1 cellular context compared by ENCODE assay signal in the genomic region with DNA sequence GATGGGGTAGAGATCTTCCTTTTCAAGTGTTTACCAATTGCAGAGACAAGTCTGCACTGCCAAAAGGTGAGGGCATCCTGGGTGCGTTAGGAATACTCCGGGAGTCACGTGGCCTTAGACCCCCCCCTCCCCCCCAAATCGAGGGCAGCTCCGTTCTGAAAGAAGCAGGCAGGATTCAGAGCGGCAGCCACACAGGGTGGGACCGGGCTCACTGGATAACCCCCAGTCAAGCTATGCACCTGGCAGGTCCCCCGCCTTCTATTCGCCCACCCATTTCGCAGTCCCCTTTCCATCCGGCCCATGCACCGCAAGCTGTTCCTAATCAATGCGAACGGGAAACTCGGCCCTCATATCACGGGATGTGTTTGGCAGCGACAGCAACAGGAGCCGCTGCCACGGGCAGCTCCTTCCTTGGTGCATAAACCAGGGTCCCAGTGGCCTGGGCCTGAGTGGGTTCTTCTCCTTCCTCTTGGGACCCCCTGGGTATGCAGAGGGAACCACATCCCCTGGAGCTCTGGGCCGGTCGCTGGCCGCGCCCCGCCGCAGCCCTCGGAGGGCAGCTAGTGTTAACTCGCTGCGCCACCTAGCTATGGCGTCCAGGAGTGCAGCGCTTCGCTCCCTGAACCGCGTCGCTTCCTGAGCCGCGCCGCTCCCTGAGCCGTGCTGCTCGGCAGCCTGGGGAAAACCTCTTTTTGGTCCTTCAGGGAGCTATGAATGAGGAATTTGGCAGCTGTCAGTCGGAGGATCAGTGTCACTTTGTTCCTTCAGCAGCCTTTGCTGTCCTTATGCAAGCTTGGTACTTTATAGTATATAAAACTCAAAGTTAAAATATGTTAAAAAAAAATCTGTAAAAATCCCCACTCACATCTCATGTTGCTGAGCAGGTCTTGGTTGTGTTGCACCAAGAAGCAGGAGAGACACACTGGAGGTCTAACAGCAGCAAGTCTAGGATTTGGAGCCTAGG.
TF ChIP-seq lines count a peak whose summit lies in the region.

No MANE protein-coding gene starts in this region.

TF ChIP-seq in HepG2, 621 proteins besides CTCF, POLR2A, EP300 and RAD21 (continued from another document and continues in another):
- no peak for TF ChIP-seq HES4 (CRISPR knock-in tag; IDR thresholded peaks at IDR 0.05; ENCODE audit: borderline replicate concordance)
- 0 out of 2 replicates have a peak, but pooled peaks have one; percentile 41 for TF ChIP-seq ZNF331 (CRISPR knock-in tag; IDR thresholded peaks at IDR 0.05)
- TF ChIP-seq SMAD9 (CRISPR knock-in tag; IDR thresholded peaks at IDR 0.05): no peak
- TF ChIP-seq PRMT3 (CRISPR knock-in tag; IDR thresholded peaks at IDR 0.05; ENCODE audit: borderline replicate concordance, low read depth): no peak
- TF ChIP-seq CHD4 (IDR thresholded peaks at IDR 0.05; ENCODE audit: borderline replicate concordance, low read length): no peak
- no peak for TF ChIP-seq TEAD2 (CRISPR knock-in tag; IDR thresholded peaks at IDR 0.05)
- TF ChIP-seq, protein P1, sequence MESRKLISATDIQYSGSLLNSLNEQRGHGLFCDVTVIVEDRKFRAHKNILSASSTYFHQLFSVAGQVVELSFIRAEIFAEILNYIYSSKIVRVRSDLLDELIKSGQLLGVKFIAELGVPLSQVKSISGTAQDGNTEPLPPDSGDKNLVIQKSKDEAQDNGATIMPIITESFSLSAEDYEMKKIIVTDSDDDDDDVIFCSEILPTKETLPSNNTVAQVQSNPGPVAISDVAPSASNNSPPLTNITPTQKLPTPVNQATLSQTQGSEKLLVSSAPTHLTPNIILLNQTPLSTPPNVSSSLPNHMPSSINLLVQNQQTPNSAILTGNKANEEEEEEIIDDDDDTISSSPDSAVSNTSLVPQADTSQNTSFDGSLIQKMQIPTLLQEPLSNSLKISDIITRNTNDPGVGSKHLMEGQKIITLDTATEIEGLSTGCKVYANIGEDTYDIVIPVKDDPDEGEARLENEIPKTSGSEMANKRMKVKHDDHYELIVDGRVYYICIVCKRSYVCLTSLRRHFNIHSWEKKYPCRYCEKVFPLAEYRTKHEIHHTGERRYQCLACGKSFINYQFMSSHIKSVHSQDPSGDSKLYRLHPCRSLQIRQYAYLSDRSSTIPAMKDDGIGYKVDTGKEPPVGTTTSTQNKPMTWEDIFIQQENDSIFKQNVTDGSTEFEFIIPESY (CRISPR knock-in tag; IDR thresholded peaks at IDR 0.05): peak; percentile 63; the same call in 1 of the 2 replicates
- TF ChIP-seq, protein P2, sequence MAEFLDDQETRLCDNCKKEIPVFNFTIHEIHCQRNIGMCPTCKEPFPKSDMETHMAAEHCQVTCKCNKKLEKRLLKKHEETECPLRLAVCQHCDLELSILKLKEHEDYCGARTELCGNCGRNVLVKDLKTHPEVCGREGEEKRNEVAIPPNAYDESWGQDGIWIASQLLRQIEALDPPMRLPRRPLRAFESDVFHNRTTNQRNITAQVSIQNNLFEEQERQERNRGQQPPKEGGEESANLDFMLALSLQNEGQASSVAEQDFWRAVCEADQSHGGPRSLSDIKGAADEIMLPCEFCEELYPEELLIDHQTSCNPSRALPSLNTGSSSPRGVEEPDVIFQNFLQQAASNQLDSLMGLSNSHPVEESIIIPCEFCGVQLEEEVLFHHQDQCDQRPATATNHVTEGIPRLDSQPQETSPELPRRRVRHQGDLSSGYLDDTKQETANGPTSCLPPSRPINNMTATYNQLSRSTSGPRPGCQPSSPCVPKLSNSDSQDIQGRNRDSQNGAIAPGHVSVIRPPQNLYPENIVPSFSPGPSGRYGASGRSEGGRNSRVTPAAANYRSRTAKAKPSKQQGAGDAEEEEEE (CRISPR knock-in tag; IDR thresholded peaks at IDR 0.05; ENCODE audit: borderline replicate concordance): no peak
- no peak for TF ChIP-seq HNRNPL (IDR thresholded peaks at IDR 0.05; ENCODE audit: low read depth, low read length)
- TF ChIP-seq, protein P3, sequence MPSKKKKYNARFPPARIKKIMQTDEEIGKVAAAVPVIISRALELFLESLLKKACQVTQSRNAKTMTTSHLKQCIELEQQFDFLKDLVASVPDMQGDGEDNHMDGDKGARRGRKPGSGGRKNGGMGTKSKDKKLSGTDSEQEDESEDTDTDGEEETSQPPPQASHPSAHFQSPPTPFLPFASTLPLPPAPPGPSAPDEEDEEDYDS (CRISPR knock-in tag; IDR thresholded peaks at IDR 0.05): no peak
- TF ChIP-seq ZNF333 (CRISPR knock-in tag; IDR thresholded peaks at IDR 0.05; ENCODE audit: borderline replicate concordance): no peak
- TF ChIP-seq XBP1 (CRISPR knock-in tag; IDR thresholded peaks at IDR 0.05): no peak
- TF ChIP-seq, protein P4, sequence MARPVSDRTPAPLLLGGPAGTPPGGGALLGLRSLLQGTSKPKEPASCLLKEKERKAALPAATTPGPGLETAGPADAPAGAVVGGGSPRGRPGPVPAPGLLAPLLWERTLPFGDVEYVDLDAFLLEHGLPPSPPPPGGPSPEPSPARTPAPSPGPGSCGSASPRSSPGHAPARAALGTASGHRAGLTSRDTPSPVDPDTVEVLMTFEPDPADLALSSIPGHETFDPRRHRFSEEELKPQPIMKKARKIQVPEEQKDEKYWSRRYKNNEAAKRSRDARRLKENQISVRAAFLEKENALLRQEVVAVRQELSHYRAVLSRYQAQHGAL (CRISPR knock-in tag; IDR thresholded peaks at IDR 0.05; ENCODE audit: not compliant biosample characterization): no peak
- TF ChIP-seq ZNF605 (CRISPR knock-in tag; IDR thresholded peaks at IDR 0.05): no peak
- TF ChIP-seq NKX3-1 (CRISPR knock-in tag; IDR thresholded peaks at IDR 0.05): 0 out of 2 replicates have a peak, but pooled peaks have one; percentile 64
- TF ChIP-seq GFI1 (CRISPR knock-in tag; IDR thresholded peaks at IDR 0.05; ENCODE audit: borderline replicate concordance): no peak; the same call in 1 of the 2 replicates
- TF ChIP-seq, protein P5, sequence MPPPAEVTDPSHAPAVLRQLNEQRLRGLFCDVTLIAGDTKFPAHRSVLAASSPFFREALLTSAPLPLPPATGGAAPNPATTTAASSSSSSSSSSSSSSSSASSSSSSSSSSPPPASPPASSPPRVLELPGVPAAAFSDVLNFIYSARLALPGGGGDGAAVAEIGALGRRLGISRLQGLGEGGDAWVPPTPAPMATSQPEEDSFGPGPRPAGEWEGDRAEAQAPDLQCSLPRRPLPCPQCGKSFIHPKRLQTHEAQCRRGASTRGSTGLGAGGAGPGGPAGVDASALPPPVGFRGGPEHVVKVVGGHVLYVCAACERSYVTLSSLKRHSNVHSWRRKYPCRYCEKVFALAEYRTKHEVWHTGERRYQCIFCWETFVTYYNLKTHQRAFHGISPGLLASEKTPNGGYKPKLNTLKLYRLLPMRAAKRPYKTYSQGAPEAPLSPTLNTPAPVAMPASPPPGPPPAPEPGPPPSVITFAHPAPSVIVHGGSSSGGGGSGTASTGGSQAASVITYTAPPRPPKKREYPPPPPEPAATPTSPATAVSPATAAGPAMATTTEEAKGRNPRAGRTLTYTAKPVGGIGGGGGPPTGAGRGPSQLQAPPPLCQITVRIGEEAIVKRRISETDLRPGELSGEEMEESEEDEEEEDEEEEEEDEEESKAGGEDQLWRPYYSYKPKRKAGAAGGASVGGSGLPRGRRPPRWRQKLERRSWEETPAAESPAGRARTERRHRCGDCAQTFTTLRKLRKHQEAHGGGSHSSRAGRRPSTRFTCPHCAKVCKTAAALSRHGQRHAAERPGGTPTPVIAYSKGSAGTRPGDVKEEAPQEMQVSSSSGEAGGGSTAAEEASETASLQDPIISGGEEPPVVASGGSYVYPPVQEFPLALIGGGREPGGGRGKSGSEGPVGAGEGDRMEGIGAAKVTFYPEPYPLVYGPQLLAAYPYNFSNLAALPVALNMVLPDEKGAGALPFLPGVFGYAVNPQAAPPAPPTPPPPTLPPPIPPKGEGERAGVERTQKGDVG (CRISPR knock-in tag; IDR thresholded peaks at IDR 0.05; ENCODE audit: borderline replicate concordance): no peak
- TF ChIP-seq MAFG (CRISPR knock-in tag; IDR thresholded peaks at IDR 0.05): no peak
- no peak for TF ChIP-seq ZNF615 (CRISPR knock-in tag; IDR thresholded peaks at IDR 0.05; ENCODE audit: borderline replicate concordance)
- TF ChIP-seq RARA (CRISPR knock-in tag; IDR thresholded peaks at IDR 0.05): peak; percentile 57
- TF ChIP-seq KAT8 (CRISPR knock-in tag; IDR thresholded peaks at IDR 0.05): no peak; the same call in 1 of the 2 replicates
- TF ChIP-seq, protein P6, sequence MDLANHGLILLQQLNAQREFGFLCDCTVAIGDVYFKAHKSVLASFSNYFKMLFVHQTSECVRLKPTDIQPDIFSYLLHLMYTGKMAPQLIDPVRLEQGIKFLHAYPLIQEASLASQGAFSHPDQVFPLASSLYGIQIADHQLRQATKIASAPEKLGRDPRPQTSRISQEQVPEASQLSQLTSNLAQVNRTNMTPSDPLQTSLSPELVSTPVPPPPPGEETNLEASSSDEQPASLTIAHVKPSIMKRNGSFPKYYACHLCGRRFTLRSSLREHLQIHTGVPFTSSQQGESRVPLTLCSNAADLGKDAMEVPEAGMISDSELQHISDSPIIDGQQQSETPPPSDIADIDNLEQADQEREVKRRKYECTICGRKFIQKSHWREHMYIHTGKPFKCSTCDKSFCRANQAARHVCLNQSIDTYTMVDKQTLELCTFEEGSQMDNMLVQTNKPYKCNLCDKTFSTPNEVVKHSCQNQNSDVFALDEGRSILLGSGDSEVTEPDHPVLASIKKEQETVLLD (CRISPR knock-in tag; IDR thresholded peaks at IDR 0.05; ENCODE audit: low read depth): no peak
- TF ChIP-seq, protein P7, sequence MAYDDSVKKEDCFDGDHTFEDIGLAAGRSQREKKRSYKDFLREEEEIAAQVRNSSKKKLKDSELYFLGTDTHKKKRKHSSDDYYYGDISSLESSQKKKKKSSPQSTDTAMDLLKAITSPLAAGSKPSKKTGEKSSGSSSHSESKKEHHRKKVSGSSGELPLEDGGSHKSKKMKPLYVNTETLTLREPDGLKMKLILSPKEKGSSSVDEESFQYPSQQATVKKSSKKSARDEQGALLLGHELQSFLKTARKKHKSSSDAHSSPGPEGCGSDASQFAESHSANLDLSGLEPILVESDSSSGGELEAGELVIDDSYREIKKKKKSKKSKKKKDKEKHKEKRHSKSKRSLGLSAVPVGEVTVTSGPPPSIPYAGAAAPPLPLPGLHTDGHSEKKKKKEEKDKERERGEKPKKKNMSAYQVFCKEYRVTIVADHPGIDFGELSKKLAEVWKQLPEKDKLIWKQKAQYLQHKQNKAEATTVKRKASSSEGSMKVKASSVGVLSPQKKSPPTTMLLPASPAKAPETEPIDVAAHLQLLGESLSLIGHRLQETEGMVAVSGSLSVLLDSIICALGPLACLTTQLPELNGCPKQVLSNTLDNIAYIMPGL (CRISPR knock-in tag; IDR thresholded peaks at IDR 0.05; ENCODE audit: borderline replicate concordance in 1 of 2, low read depth in 1 of 2): peak; percentile 68 to 76
- 0 out of 2 replicates have a peak, but pooled peaks have one; percentile 19 for TF ChIP-seq ZSCAN25 (CRISPR knock-in tag; IDR thresholded peaks at IDR 0.05)
- TF ChIP-seq, protein P8, sequence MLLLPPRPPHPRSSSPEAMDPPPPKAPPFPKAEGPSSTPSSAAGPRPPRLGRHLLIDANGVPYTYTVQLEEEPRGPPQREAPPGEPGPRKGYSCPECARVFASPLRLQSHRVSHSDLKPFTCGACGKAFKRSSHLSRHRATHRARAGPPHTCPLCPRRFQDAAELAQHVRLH (CRISPR knock-in tag; IDR thresholded peaks at IDR 0.05; ENCODE audit: borderline replicate concordance, low read depth): no peak; the same call in 1 of the 2 replicates
- peak; percentile 51; the same call in 1 of the 2 replicates for TF ChIP-seq ZNF274 (CRISPR knock-in tag; IDR thresholded peaks at IDR 0.05)
- TF ChIP-seq SALL1 (CRISPR knock-in tag; IDR thresholded peaks at IDR 0.05): peak; percentile 49; the same call in 1 of the 2 replicates
- no peak for TF ChIP-seq ZNF121 (CRISPR knock-in tag; IDR thresholded peaks at IDR 0.05)
- TF ChIP-seq ZFP82 (CRISPR knock-in tag; IDR thresholded peaks at IDR 0.05; ENCODE audit: borderline replicate concordance): 0 out of 2 replicates have a peak, but pooled peaks have one; percentile 6
- TF ChIP-seq ZFAT (CRISPR knock-in tag; conservative IDR thresholded peaks at IDR 0.05): 0 out of 2 replicates have a peak, but pooled peaks have one; percentile 39
- no peak for TF ChIP-seq ZC3H4 (CRISPR knock-in tag; IDR thresholded peaks at IDR 0.05; ENCODE audit: borderline replicate concordance)
- no peak for TF ChIP-seq TOPORS (CRISPR knock-in tag; IDR thresholded peaks at IDR 0.05)
- TF ChIP-seq, protein P9, sequence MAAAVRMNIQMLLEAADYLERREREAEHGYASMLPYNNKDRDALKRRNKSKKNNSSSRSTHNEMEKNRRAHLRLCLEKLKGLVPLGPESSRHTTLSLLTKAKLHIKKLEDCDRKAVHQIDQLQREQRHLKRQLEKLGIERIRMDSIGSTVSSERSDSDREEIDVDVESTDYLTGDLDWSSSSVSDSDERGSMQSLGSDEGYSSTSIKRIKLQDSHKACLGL (CRISPR knock-in tag; IDR thresholded peaks at IDR 0.05): no peak
- TF ChIP-seq KDM6A (CRISPR knock-in tag; IDR thresholded peaks at IDR 0.05; ENCODE audit: low read depth): no peak
- no peak for TF ChIP-seq MIER2 (CRISPR knock-in tag; IDR thresholded peaks at IDR 0.05)
- peak; percentile 66; the same call in 1 of the 2 replicates for TF ChIP-seq KMT2A (CRISPR knock-in tag; IDR thresholded peaks at IDR 0.05)
- no peak for TF ChIP-seq FOXP1 (IDR thresholded peaks at IDR 0.05)
- TF ChIP-seq FOXP1 (CRISPR knock-in tag; IDR thresholded peaks at IDR 0.05): no peak
- TF ChIP-seq TOE1 (CRISPR knock-in tag; IDR thresholded peaks at IDR 0.05): no peak; the same call in 1 of the 2 replicates
- TF ChIP-seq MED1 (CRISPR knock-in tag; IDR thresholded peaks at IDR 0.05): peak; percentile 76
- TF ChIP-seq, protein P10, sequence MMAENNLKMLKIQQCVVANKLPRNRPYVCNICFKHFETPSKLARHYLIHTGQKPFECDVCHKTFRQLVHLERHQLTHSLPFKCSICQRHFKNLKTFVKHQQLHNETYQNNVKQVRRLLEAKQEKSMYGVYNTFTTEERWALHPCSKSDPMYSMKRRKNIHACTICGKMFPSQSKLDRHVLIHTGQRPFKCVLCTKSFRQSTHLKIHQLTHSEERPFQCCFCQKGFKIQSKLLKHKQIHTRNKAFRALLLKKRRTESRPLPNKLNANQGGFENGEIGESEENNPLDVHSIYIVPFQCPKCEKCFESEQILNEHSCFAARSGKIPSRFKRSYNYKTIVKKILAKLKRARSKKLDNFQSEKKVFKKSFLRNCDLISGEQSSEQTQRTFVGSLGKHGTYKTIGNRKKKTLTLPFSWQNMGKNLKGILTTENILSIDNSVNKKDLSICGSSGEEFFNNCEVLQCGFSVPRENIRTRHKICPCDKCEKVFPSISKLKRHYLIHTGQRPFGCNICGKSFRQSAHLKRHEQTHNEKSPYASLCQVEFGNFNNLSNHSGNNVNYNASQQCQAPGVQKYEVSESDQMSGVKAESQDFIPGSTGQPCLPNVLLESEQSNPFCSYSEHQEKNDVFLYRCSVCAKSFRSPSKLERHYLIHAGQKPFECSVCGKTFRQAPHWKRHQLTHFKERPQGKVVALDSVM (CRISPR knock-in tag; IDR thresholded peaks at IDR 0.05): no peak; the same call in 1 of the 2 replicates
- no peak; the same call in 1 of the 2 replicates for TF ChIP-seq ZNF713 (CRISPR knock-in tag; IDR thresholded peaks at IDR 0.05)
- TF ChIP-seq, protein P11, sequence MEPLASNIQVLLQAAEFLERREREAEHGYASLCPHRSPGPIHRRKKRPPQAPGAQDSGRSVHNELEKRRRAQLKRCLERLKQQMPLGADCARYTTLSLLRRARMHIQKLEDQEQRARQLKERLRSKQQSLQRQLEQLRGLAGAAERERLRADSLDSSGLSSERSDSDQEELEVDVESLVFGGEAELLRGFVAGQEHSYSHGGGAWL (CRISPR knock-in tag; IDR thresholded peaks at IDR 0.05): no peak
- no peak for TF ChIP-seq ZNF7 (CRISPR knock-in tag; IDR thresholded peaks at IDR 0.05)
- TF ChIP-seq HDAC2 (CRISPR knock-in tag; IDR thresholded peaks at IDR 0.05): peak; percentile 79; the same call in 1 of the 2 replicates
- no peak for TF ChIP-seq REL (CRISPR knock-in tag; conservative IDR thresholded peaks at IDR 0.05)
- peak; percentile 98 for TF ChIP-seq STAG1 (CRISPR knock-in tag; IDR thresholded peaks at IDR 0.05)
- TF ChIP-seq ZNF205 (CRISPR knock-in tag; IDR thresholded peaks at IDR 0.05): no peak
- TF ChIP-seq ZNF383 (CRISPR knock-in tag; IDR thresholded peaks at IDR 0.05; ENCODE audit: borderline replicate concordance): no peak
